In the genomic region with DNA sequence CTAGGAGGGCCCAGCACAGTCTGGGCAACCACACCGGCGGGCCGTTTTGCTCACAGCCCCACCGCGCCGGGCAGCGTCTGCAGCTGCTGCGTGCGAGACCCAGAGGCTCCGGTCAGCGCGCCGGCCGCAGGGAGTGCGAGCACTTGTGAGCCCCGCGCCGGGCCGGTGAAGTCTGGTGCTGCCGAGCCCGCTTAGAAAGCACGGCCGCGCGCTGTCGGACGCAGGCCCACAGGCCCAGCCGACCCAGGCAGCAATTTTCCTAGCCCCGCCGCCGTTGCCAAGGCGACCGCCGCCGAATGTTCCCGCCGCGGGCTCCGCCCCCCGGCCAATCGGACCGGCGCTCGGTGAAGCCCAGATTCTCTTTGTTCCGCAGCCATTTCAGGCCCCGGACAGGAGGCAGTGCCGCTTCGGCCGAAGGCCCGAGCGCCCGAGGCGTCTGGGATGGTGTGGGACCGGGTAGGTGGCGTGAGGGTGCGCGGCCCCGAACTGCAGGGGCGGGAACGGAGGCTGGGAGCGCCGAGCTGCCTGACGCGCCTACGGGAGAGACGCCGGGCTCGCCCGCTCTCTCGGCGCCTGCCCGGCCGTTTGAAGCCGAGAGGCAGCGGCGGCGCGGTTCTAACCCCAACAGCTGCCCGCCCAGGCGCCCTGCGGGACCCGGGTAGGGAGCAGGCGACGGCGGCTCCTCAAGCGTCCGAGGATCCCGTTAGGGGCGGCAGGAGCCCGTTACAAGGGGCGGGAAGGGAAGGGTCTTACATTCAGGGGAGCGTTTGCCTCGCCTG, we compare ENCODE assay signal across 8 cellular contexts. TPM values are rescaled to one million over a fixed set of nuclear protein-coding genes. Genes with fewer than 3 reads are reported as not detected.
DNase-seq lines count a peak whose midpoint lies in the region; ATAC-seq and TF ChIP-seq lines count a peak whose summit lies in the region.

Gene TNPO1, plus strand, starts transcription at position 365 of the 779 bp plus-strand sequence. Its CDS starts 77 bp downstream, at position 442.

- H3K36me3 ChIP-seq in adrenal gland (replicated peaks in 1 of 2): no peaks in the 10 kb centered on the region
- H3K36me3 ChIP-seq in heart left ventricle: no peaks in the 10 kb centered on the region
- H3K36me3 ChIP-seq in transverse colon: no peaks in the 10 kb centered on the region

- 0 to 1% (median 0%) methylated on average over 48 to 93 of the region's 93 CpGs; no CpG with 5 or more reads in 1 of the 4 donors for WGBS in adrenal gland, 4 donors
- 0 to 1% (median 0%) methylated on average over 22 to 93 of the region's 93 CpGs for WGBS in heart left ventricle, 4 donors
- WGBS in transverse colon (ENCODE audit: low coverage in 1 of 2), 2 donors: 0% methylated on average over 71 of the region's 93 CpGs; no CpG with 5 or more reads in 1 of the 2 donors

- TF ChIP-seq POLR2A in adrenal gland (IDR thresholded peaks at IDR 0.05): peak; percentile 90 to 98
- TF ChIP-seq POLR2A in heart left ventricle (IDR thresholded peaks at IDR 0.05): peak; percentile 85 to 99
- peak; percentile 96 for TF ChIP-seq POLR2A in transverse colon (IDR thresholded peaks at IDR 0.05)

- H3K9me3 ChIP-seq in adrenal gland (replicated peaks in 1 of 3) (peaks cover 0 to 7% (median 0%) of the 10 kb centered on the region in 3 donors), heart left ventricle (no peaks in the 10 kb centered on the region), transverse colon (no peaks in the 10 kb centered on the region)

- in situ Hi-C loops in transverse colon (cut with MboI; ENCODE audit: low pct_ligation_motif_present in 1 of 4, low pct_unique_long_range_greater_than_20kb in 1 of 4, low sequenced_read_pairs in 3 of 4): loop anchor here in 3 of 4 donors (10.0 to 25.0 kb wide), 3 partner anchors 202 to 454 kb away; no protein-coding TSS in a partner anchor

- peak; percentile 58 for DNase-seq in GM12864 (ENCODE audit: low read depth)
- peak; percentile 90 for DNase-seq in NCI-H1092 treated with DMSO at 0.1 percent for 48 hours (lab: John Stamatoyannopoulos, UW)
- DNase-seq in T-helper 1 cell: peak; percentile 70 to 82 (median 80)
- DNase-seq in adrenal gland: peak; percentile 93 to 97 (median 94)
- DNase-seq in heart left ventricle: peak; percentile 94 to 96 (median 95)
- peak; percentile 86 for DNase-seq in pons (ENCODE audit: low spot score)
- peak; percentile 94 for DNase-seq in transverse colon

- peak within 1 kb of the TSS; percentile 54 for H3K4me3 ChIP-seq in GM12864 (ENCODE audit: low read depth, low read length)
- peak within 1 kb of the TSS; percentile 63 to 88 (median 81) for H3K4me3 ChIP-seq in adrenal gland
- peak within 1 kb of the TSS; percentile 65 to 91 (median 74) for H3K4me3 ChIP-seq in heart left ventricle
- H3K4me3 ChIP-seq in transverse colon: peak within 1 kb of the TSS; percentile 61 to 90 (median 86)

- H3K27ac ChIP-seq in adrenal gland: peak within 1 kb of the TSS; percentile 90 to 98 (median 95)
- peak within 1 kb of the TSS; percentile 87 to 99 (median 95) for H3K27ac ChIP-seq in heart left ventricle
- H3K27ac ChIP-seq in transverse colon: peak within 1 kb of the TSS; percentile 98 to 99 (median 99)

- ATAC-seq in HG02610 (IDR thresholded peaks at IDR 0.05; ENCODE audit: unreplicated experiment): peak; percentile 81
- ATAC-seq in heart left ventricle: peak; percentile 91 to 97 (median 94)

- H3K27me3 ChIP-seq in adrenal gland: no peaks in the 10 kb centered on the region
- no peaks in the 10 kb centered on the region for H3K27me3 ChIP-seq in heart left ventricle
- H3K27me3 ChIP-seq in transverse colon: no peaks in the 10 kb centered on the region

- no peak for TF ChIP-seq EP300 in transverse colon (IDR thresholded peaks at IDR 0.05; ENCODE audit: low read depth)

- peaks cover 0 to 29% of the 10 kb centered on the region in 2 donors for H3K4me1 ChIP-seq in adrenal gland (replicated peaks in 1 of 2)
- peaks cover 0 to 35% (median 16%) of the 10 kb centered on the region in 12 donors for H3K4me1 ChIP-seq in heart left ventricle
- peaks cover 6 to 36% (median 19%) of the 10 kb centered on the region in 4 donors for H3K4me1 ChIP-seq in transverse colon

- intact Hi-C loops in adrenal gland (cut with DNase I) (no loop called here), heart left ventricle (cut with DNase I) (loop anchor here (1.0 to 10.0 kb wide), 11 partner anchors 32 to 452 kb away; partner anchors contain the start of gene FCHO2 (in 1 of the 10)), transverse colon (cut with DNase I; ENCODE audit: low total_unique reads) (loop anchor here (5.0 kb wide), 1 partner anchor 449 kb away; no protein-coding TSS in a partner anchor)

- TF ChIP-seq CTCF in GM12864 (IDR thresholded peaks at IDR 0.05; ENCODE audit: low read depth, low read length, missing control alignments) (no peak), adrenal gland (IDR thresholded peaks at IDR 0.05) (no peak), heart left ventricle (IDR thresholded peaks at IDR 0.05) (peak in 1 of 12 donors; percentile 13), transverse colon (IDR thresholded peaks at IDR 0.05) (no peak)

RNA-seq across cellular contexts. Expression of gene TNPO1, which starts in this region (rescaled TPM):
- total RNA-seq in adrenal gland (100 to 1,000 TPM in 3 of 8 donors, 10 to 100 TPM in 5; 76.1 to 228 (median 83.5) TPM), heart left ventricle (10 to 100 TPM; 56.4 to 92.2 (median 68.4) TPM), transverse colon (100 to 1,000 TPM in 2 of 4 donors, 10 to 100 TPM in 2; 30.3 to 391 (median 102) TPM)
- polyA plus RNA-seq in adrenal gland (10 to 100 TPM in 1 of 3 donors, 1 to 10 TPM in 2; 4.7 to 76.5 (median 7.2) TPM), heart left ventricle (10 to 100 TPM in 1 of 2 donors, 1 to 10 TPM in 1; 6.4 to 46.4 TPM)

Comparison
In these comparisons a context has a peak if more than half of its experiments do, and no peak if none do; other contexts are left out.
1. Peak in every context shown above with its lines: DNase-seq, ATAC-seq, H3K4me3 ChIP-seq and H3K27ac ChIP-seq.
2. intact Hi-C loops: an anchor here in heart left ventricle (1.0 to 10.0 kb wide) and transverse colon (5.0 kb wide); none called in adrenal gland.